Comparison of ENCODE assay signal across 8 cellular contexts in genomic region chr7:105013818-105014724, GRCh38. TPM values are rescaled to one million over a fixed set of nuclear protein-coding genes. Genes with fewer than 3 reads are reported as not detected.
DNase-seq lines count a peak whose midpoint lies in the region; ATAC-seq, FAIRE-seq and TF ChIP-seq lines count a peak whose summit lies in the region.

A gene with protein sequence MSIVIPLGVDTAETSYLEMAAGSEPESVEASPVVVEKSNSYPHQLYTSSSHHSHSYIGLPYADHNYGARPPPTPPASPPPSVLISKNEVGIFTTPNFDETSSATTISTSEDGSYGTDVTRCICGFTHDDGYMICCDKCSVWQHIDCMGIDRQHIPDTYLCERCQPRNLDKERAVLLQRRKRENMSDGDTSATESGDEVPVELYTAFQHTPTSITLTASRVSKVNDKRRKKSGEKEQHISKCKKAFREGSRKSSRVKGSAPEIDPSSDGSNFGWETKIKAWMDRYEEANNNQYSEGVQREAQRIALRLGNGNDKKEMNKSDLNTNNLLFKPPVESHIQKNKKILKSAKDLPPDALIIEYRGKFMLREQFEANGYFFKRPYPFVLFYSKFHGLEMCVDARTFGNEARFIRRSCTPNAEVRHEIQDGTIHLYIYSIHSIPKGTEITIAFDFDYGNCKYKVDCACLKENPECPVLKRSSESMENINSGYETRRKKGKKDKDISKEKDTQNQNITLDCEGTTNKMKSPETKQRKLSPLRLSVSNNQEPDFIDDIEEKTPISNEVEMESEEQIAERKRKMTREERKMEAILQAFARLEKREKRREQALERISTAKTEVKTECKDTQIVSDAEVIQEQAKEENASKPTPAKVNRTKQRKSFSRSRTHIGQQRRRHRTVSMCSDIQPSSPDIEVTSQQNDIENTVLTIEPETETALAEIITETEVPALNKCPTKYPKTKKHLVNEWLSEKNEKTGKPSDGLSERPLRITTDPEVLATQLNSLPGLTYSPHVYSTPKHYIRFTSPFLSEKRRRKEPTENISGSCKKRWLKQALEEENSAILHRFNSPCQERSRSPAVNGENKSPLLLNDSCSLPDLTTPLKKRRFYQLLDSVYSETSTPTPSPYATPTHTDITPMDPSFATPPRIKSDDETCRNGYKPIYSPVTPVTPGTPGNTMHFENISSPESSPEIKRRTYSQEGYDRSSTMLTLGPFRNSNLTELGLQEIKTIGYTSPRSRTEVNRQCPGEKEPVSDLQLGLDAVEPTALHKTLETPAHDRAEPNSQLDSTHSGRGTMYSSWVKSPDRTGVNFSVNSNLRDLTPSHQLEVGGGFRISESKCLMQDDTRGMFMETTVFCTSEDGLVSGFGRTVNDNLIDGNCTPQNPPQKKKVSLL (N-terminal part only) (plus strand): TSS chr7:105014205. CDS start chr7:105040953, 26,748 bp downstream.

- peak within 1 kb of the TSS; percentile 100 for H3K27ac Mint-ChIP-seq in GM23338

- peaks cover 19% of the 10 kb centered on the region for H3K27me3 Mint-ChIP-seq in GM23338 (ENCODE audit: insufficient read depth, low read depth, poor library complexity)

- peak; percentile 46 for ATAC-seq in DND-41 (ENCODE audit: insufficient read depth, low read depth)
- ATAC-seq in GM23338: peak; percentile 58

- H3K4me1 ChIP-seq in DND-41 (ENCODE audit: insufficient read depth, low read length): peaks cover 57% of the 10 kb centered on the region
- peaks cover 46% of the 10 kb centered on the region for H3K4me1 ChIP-seq in GM23338 (ENCODE audit: insufficient read depth)
- peaks cover 33% of the 10 kb centered on the region for H3K4me1 ChIP-seq in SJSA1 (replicated peaks)
- H3K4me1 ChIP-seq in neutrophil (ENCODE audit: control insufficient read depth in 1 of 2, insufficient read depth in 1 of 2, low read depth in 1 of 2, low read length in 1 of 2): peaks cover 56 to 69% of the 10 kb centered on the region in 2 experiments

- no peaks in the 10 kb centered on the region for H3K9me2 ChIP-seq in GM23338 (ENCODE audit: insufficient read depth)

- peaks cover 34% of the 10 kb centered on the region; the same call in 1 of the 2 replicates for H4K20me1 ChIP-seq in DND-41 (ENCODE audit: insufficient read depth, low read length)
- H4K20me1 ChIP-seq in GM23338 (replicated peaks; ENCODE audit: insufficient read depth): peaks cover 22% of the 10 kb centered on the region

- peak; percentile 92 for DNase-seq in DND-41
- peak; percentile 89 for DNase-seq in GM23338 (ENCODE audit: low spot score)
- DNase-seq in LoVo (ENCODE audit: low spot score): peak; percentile 95
- peak; percentile 93 to 94 for DNase-seq in SJSA1 (ENCODE audit: low read depth in 1 of 2, low spot score in 2 of 2)
- DNase-seq in activated gamma-delta T cell treated with anti-CD3 and anti-CD28 coated beads, Interleukin-2, amount 50 U/mL, for 16 hours (ENCODE audit: low read depth): peak; percentile 87
- DNase-seq in frontal cortex (ENCODE audit: low spot score in 2 of 2): peak; percentile 60 to 75
- DNase-seq in substantia nigra (lab: John Stamatoyannopoulos, UW): peak in 48 of 49 donors; percentile 38 to 97 (median 82)

- H3K9me3 ChIP-seq in DND-41 (ENCODE audit: insufficient read depth, low read length, severe bottlenecking) (no peaks in the 10 kb centered on the region), SJSA1 (replicated peaks) (no peaks in the 10 kb centered on the region), neutrophil (no peaks in the 10 kb centered on the region)

- H3K36me3 Mint-ChIP-seq in GM23338 (ENCODE audit: low read depth): peaks cover 33% of the 10 kb centered on the region

- TF ChIP-seq CTCF in DND-41 (IDR thresholded peaks at IDR 0.05; ENCODE audit: borderline replicate concordance, extremely low read depth, low read length, poor library complexity, severe bottlenecking) (peak; percentile 23), GM23338 (conservative IDR thresholded peaks at IDR 0.05; ENCODE audit: low read depth in 2 of 2) (no peak; a peak in 1 of 4 replicates), neutrophil (IDR thresholded peaks at IDR 0.05) (peak; percentile 78)

- peaks cover 8% of the 10 kb centered on the region; the same call in 2 of the 3 replicates for H3K9me3 Mint-ChIP-seq in GM23338

- H3K4me1 Mint-ChIP-seq in GM23338: peaks cover 31% of the 10 kb centered on the region

- H3K4me3 ChIP-seq in DND-41 (ENCODE audit: low read depth in 1 of 2, low read length in 2 of 2) (peak within 1 kb of the TSS; percentile 83 to 91), GM23338 (peak within 1 kb of the TSS; percentile 72), SJSA1 (peak within 1 kb of the TSS; percentile 71), neutrophil (ENCODE audit: low read depth in 1 of 2, low read length in 1 of 2) (peak within 1 kb of the TSS; percentile 79 to 99)

- H3K4me3 Mint-ChIP-seq in GM23338: peak within 1 kb of the TSS; percentile 99

- H3K79me2 ChIP-seq in DND-41 (ENCODE audit: insufficient read depth, low read length) (peaks cover 59% of the 10 kb centered on the region), GM23338 (replicated peaks; ENCODE audit: insufficient read depth) (peaks cover 49% of the 10 kb centered on the region)

- H3F3A ChIP-seq in GM23338 (replicated peaks; ENCODE audit: low read depth): no peaks in the 10 kb centered on the region

- H3K36me3 ChIP-seq in DND-41 (ENCODE audit: insufficient read depth, low read length) (peaks cover 28% of the 10 kb centered on the region), GM23338 (ENCODE audit: insufficient read depth) (no peaks in the 10 kb centered on the region), SJSA1 (peaks cover 34% of the 10 kb centered on the region), neutrophil (no peaks in the 10 kb centered on the region)

- FAIRE-seq in frontal cortex (lab: Jason Lieb, UNC): no peak

- H2AFZ ChIP-seq in DND-41 (ENCODE audit: low read depth, low read length): peak within 1 kb of the TSS; percentile 85
- H2AFZ ChIP-seq in GM23338: no peak within 1 kb of the TSS

- peak within 1 kb of the TSS; percentile 90 for H3K9ac ChIP-seq in DND-41 (ENCODE audit: low read depth, low read length)

- H3K27ac ChIP-seq in DND-41 (ENCODE audit: low read length) (peak within 1 kb of the TSS; percentile 98), GM23338 (ENCODE audit: low read depth) (peak within 1 kb of the TSS; percentile 100), SJSA1 (peak within 1 kb of the TSS; percentile 100), neutrophil (peak within 1 kb of the TSS; percentile 99), substantia nigra (ENCODE audit: low read depth, low read length, poor library complexity, severe bottlenecking) (peak within 1 kb of the TSS; percentile 100)

- H3K4me2 ChIP-seq in DND-41 (ENCODE audit: insufficient read depth, low read length): peak within 1 kb of the TSS; percentile 62
- H3K4me2 ChIP-seq in GM23338: peak within 1 kb of the TSS; percentile 82

- H3K27me3 ChIP-seq in DND-41 (ENCODE audit: insufficient read depth, low read length, poor library complexity): no peaks in the 10 kb centered on the region
- H3K27me3 ChIP-seq in GM23338 (ENCODE audit: insufficient read depth): no peaks in the 10 kb centered on the region
- H3K27me3 ChIP-seq in SJSA1 (replicated peaks): no peaks in the 10 kb centered on the region
- no peaks in the 10 kb centered on the region for H3K27me3 ChIP-seq in neutrophil

TF ChIP-seq in GM23338, 12 proteins besides CTCF, POLR2A, EP300 and RAD21 (continues in another document):
- TF ChIP-seq STAT1 (IDR thresholded peaks at IDR 0.05; ENCODE audit: unreplicated experiment): no peak
- no peak for TF ChIP-seq JUNB (IDR thresholded peaks at IDR 0.05; ENCODE audit: unreplicated experiment)
- TF ChIP-seq ZNF331 (CRISPR knock-in tag; IDR thresholded peaks at IDR 0.05; ENCODE audit: low read depth): no peak
- peak; percentile 34; the same call in 1 of the 2 replicates for TF ChIP-seq CREB1 (CRISPR knock-in tag; IDR thresholded peaks at IDR 0.05; ENCODE audit: low read depth)
- TF ChIP-seq, protein P1, sequence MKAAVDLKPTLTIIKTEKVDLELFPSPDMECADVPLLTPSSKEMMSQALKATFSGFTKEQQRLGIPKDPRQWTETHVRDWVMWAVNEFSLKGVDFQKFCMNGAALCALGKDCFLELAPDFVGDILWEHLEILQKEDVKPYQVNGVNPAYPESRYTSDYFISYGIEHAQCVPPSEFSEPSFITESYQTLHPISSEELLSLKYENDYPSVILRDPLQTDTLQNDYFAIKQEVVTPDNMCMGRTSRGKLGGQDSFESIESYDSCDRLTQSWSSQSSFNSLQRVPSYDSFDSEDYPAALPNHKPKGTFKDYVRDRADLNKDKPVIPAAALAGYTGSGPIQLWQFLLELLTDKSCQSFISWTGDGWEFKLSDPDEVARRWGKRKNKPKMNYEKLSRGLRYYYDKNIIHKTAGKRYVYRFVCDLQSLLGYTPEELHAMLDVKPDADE (IDR thresholded peaks at IDR 0.05): no peak
- no peak for TF ChIP-seq EZH2phosphoT487 (IDR thresholded peaks at IDR 0.05; ENCODE audit: unreplicated experiment)
- TF ChIP-seq ZNF114 (CRISPR knock-in tag; IDR thresholded peaks at IDR 0.05): no peak

RNA-seq across cellular contexts. Expression of the gene that starts here (rescaled TPM):
- total RNA-seq in GM23338 (2014; rRNA removed; shearing (Covaris generic)): 43.2 and 50.2 TPM in 2 replicates
- 55.7 and 70.9 TPM in 2 replicates for polyA plus RNA-seq in GM23338 (2016; fragmentation: Nextera tagmentation; extraction: Ambion mirVana)
- 21.8 and 32.2 TPM in 2 replicates for total RNA-seq in SJSA1 (2014; rRNA removed; shearing (Covaris generic))
- 217 TPM for total RNA-seq in frontal cortex

Comparison
In these comparisons a context has a peak if more than half of its experiments do, and no peak if none do; other contexts are left out.
1. Peak in every context shown above with its lines: DNase-seq, ATAC-seq, H3K4me3 ChIP-seq and H3K27ac ChIP-seq.
2. CTCF ChIP-seq: peak in DND-41 (single experiment) and neutrophil (single experiment); none in GM23338 (0 of 2).